12 cellular contexts compared by ENCODE assay signal in genomic region chr9:84146893-84147705, GRCh38.
A peak's percentile ranks its signal among the peaks of the same experiment; 100 is the strongest.
DNase-seq lines count a peak whose midpoint lies in the region; TF ChIP-seq lines count a peak whose summit lies in the region.
"Had no signal": no experiment of that assay in that cellular context is flagged by ENCODE, and none has a peak within 500 bp of the region (broad histone marks: within the 10 kb centered on the region; RNA-seq: fewer than 3 reads in every experiment).

No MANE protein-coding gene starts in this region.

- no peaks in the 10 kb centered on the region for H3K9me3 ChIP-seq in esophagus muscularis mucosa
- no peaks in the 10 kb centered on the region for H3K9me3 ChIP-seq in adrenal gland (replicated peaks in 1 of 3)
- H3K9me3 ChIP-seq in BE2C, result no peaks in the 10 kb centered on the region

- H3K9me3 Mint-ChIP-seq in nephron progenitor cell, result no peaks in the 10 kb centered on the region
- H3K9me3 Mint-ChIP-seq: activated naive CD4-positive, alpha-beta T cell treated with anti-CD3 and anti-CD28 coated beads for 36 hours; T-cell had no signal

- TF ChIP-seq CTCF in BJ (IDR thresholded peaks at IDR 0.05; ENCODE audit: insufficient read depth, low read depth, low read length) (no peak), esophagus muscularis mucosa (IDR thresholded peaks at IDR 0.05) (no peak), nephron progenitor cell (IDR thresholded peaks at IDR 0.05) (no peak), adrenal gland (IDR thresholded peaks at IDR 0.05) (no peak), BE2C (IDR thresholded peaks at IDR 0.05; ENCODE audit: low read depth, low read length) (no peak)

- H3K4me3 Mint-ChIP-seq in nephron progenitor cell, result no peak overlapping the region
- H3K4me3 Mint-ChIP-seq: activated naive CD4-positive, alpha-beta T cell treated with anti-CD3 and anti-CD28 coated beads for 36 hours; T-cell had no signal

- intact Hi-C loops in esophagus muscularis mucosa (cut with DNase I) (no loop called here), posterior vena cava (cut with DNase I) (no loop called here), adrenal gland (cut with DNase I) (no loop called here)

- peaks cover 23% of the 10 kb centered on the region for H3K27me3 Mint-ChIP-seq in nephron progenitor cell (ENCODE audit: low read depth, poor library complexity)

- peak overlapping the region; percentile 39 for H3K27ac Mint-ChIP-seq in nephron progenitor cell
- H3K27ac Mint-ChIP-seq: activated naive CD4-positive, alpha-beta T cell treated with anti-CD3 and anti-CD28 coated beads for 36 hours; T-cell had no signal

- H3K4me3 ChIP-seq in BJ (ENCODE audit: low read depth, low read length) (no peak overlapping the region), esophagus muscularis mucosa (no peak overlapping the region), adrenal gland (no peak overlapping the region), BE2C (ENCODE audit: low read depth, low read length) (no peak overlapping the region)
- H3K4me3 ChIP-seq: smooth muscle cell had no signal

- WGBS in esophagus muscularis mucosa, result 47% methylated on average over 6 of the region's 6 CpGs
- 39 to 54% (median 48%) methylated on average over 6 of the region's 6 CpGs for WGBS in adrenal gland, 4 donors

- POLR2A ChIA-PET in BJ (lab: Charles Lee), result interaction anchor here (0.6 to 0.7 kb wide), 2 partner anchors 37 to 167 kb away, joined by 3 to 5 read pairs; partner anchors contain the start of gene HNRNPK

- H3K27ac ChIP-seq in esophagus muscularis mucosa (replicated peaks in 1 of 4) (peak overlapping the region in 3 of 4 donors; percentile 46 to 57 (median 51)), adrenal gland (peak overlapping the region in 2 of 5 donors; percentile 53 to 56)

- TF ChIP-seq EP300 in esophagus muscularis mucosa (IDR thresholded peaks at IDR 0.05), result no peak

- H3K4me1 ChIP-seq in esophagus muscularis mucosa, result peaks cover 12 to 16% (median 14%) of the 10 kb centered on the region in 4 donors
- H3K4me1 ChIP-seq in adrenal gland (replicated peaks in 1 of 2), result peaks cover 0 to 17% of the 10 kb centered on the region in 2 donors
- H3K4me1 ChIP-seq in BE2C, result no peaks in the 10 kb centered on the region

- no peaks in the 10 kb centered on the region for H3K36me3 Mint-ChIP-seq in nephron progenitor cell (ENCODE audit: low read depth)
- H3K36me3 Mint-ChIP-seq: T-cell had no signal

- CTCF ChIA-PET in BJ (lab: Yijun Ruan, JAX), result interaction anchor here (0.6 to 2.9 kb wide), 6 partner anchors 8 to 200 kb away, joined by 3 to 15 read pairs (median 3); no protein-coding TSS in a partner anchor

- peak; percentile 90 for DNase-seq in BJ (ENCODE audit: low read depth)
- DNase-seq in KG1 (lab: John Stamatoyannopoulos, UW), result peak; percentile 10
- no peak for DNase-seq in esophagus muscularis mucosa (ENCODE audit: extremely low spot score)
- no peak for DNase-seq in nephron progenitor cell
- no peak for DNase-seq in NCI-H345 treated with DMSO at 0.1 percent for 48 hours (lab: John Stamatoyannopoulos, UW; ENCODE audit: unreplicated experiment)
- DNase-seq in posterior vena cava (ENCODE audit: low spot score), result no peak
- no peak for DNase-seq in adrenal gland
- no peak for DNase-seq in BE2C
- DNase-seq: activated CD4-positive, alpha-beta T cell treated with anti-CD3 and anti-CD28 coated beads, Interleukin-2, amount 50 U/mL, for 4 hours; activated naive CD4-positive, alpha-beta T cell treated with anti-CD3 and anti-CD28 coated beads for 36 hours; T-cell had no signal

- H3K36me3 ChIP-seq in BJ (ENCODE audit: control insufficient read depth, insufficient read depth, low read length) (no peaks in the 10 kb centered on the region), esophagus muscularis mucosa (no peaks in the 10 kb centered on the region), adrenal gland (replicated peaks in 1 of 2) (no peaks in the 10 kb centered on the region), BE2C (no peaks in the 10 kb centered on the region)

- H3K27me3 ChIP-seq in BJ (ENCODE audit: control insufficient read depth, insufficient read depth, low read length) (no peaks in the 10 kb centered on the region), esophagus muscularis mucosa (peaks cover 0 to 29% (median 5%) of the 10 kb centered on the region in 4 donors), adrenal gland (peaks cover 2% of the 10 kb centered on the region), BE2C (no peaks in the 10 kb centered on the region)

- peaks cover 24% of the 10 kb centered on the region for H3K4me1 Mint-ChIP-seq in nephron progenitor cell
- H3K4me1 Mint-ChIP-seq: T-cell had no signal

- no peak for TF ChIP-seq POLR2A in esophagus muscularis mucosa (IDR thresholded peaks at IDR 0.05; ENCODE audit: low read depth)
- TF ChIP-seq POLR2A in adrenal gland (IDR thresholded peaks at IDR 0.05), result no peak

Comparison
In these comparisons a context has a peak if more than half of its experiments do, and no peak if none do; other contexts are left out.
1. DNase-seq: peak in BJ (single experiment) and KG1 (single experiment); none in esophagus muscularis mucosa (single experiment), nephron progenitor cell (single experiment), NCI-H345 treated with DMSO at 0.1 percent for 48 hours (single experiment), posterior vena cava (single experiment), adrenal gland (0 of 7) and BE2C (single experiment).